In the genomic region with DNA sequence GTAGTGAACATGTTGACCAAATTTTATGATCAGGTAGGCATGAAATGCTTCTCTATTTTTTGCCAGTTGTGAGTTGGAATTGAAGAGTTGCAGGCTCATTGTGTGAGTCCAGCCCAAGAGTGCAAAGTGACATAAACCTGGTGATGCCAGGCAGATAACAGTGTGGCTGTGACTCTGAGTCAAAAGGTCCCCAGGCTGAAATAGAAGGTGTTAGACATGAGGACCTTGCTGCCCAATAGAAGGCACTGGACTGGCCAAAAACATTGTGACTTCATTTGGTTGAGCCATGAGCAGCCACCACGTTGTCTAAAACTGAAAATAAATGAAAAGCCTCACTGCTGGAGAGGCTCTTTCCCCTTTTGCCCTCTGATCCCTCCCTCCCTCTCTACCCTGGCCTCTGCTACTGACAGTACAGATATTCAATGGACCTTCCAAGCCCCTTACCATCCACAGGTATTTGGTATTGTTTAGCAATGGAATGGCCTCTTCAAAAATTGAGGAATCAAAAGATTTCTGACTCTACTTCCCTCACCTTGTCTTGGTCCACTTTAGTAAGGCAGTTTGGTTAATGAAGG, we compare ENCODE assay signal across 17 cellular contexts.
"Had no signal": no experiment of that assay in that cellular context is flagged by ENCODE, and none has a peak within 500 bp of the region (broad histone marks: within the 10 kb centered on the region; RNA-seq: fewer than 3 reads in every experiment).

No MANE protein-coding gene starts in this region.

- H3K27me3 ChIP-seq: pancreas, sigmoid colon, suprapubic skin, upper lobe of left lung, uterus had no signal

- H3K4me3 Mint-ChIP-seq: effector memory CD8-positive, alpha-beta T cell; naive B cell; nephron had no signal

- ATAC-seq: effector memory CD8-positive, alpha-beta T cell; foreskin keratinocyte; pancreas; stimulated activated naive CD8-positive, alpha-beta T cell treated with anti-CD3 and anti-CD28 coated beads, Interleukin-15, Interleukin-2, amounts not matched to agents 100 U/mL and 50 U/mL, for 24 hours had no signal

- H3K4me3 ChIP-seq: pancreas, sigmoid colon, skin epidermis, suprapubic skin, tibial artery, upper lobe of left lung, uterus had no signal

- H3K27ac Mint-ChIP-seq: effector memory CD8-positive, alpha-beta T cell; naive B cell; nephron; progenitor cell of endocrine pancreas had no signal

- H3K9me3 ChIP-seq: pancreas, suprapubic skin, tibial artery, upper lobe of left lung, uterus had no signal

- H3K9me3 Mint-ChIP-seq: effector memory CD8-positive, alpha-beta T cell had no signal

- H3K36me3 Mint-ChIP-seq: naive B cell had no signal

- H3K4me1 ChIP-seq: foreskin keratinocyte, pancreas, sigmoid colon, suprapubic skin, tibial artery, upper lobe of left lung, uterus had no signal

- H3K36me3 ChIP-seq: pancreas, sigmoid colon, suprapubic skin, tibial artery, upper lobe of left lung, uterus had no signal

- H3K4me1 Mint-ChIP-seq: naive B cell, nephron had no signal

- DNase-seq: effector memory CD8-positive, alpha-beta T cell; foreskin keratinocyte; hippocampal formation; mesendoderm; naive B cell; occipital lobe; pancreas; sigmoid colon; stimulated activated CD4-positive, alpha-beta T cell treated with anti-CD3 and anti-CD28 coated beads, Interleukin-12 subunit alpha, Interleukin-12 subunit beta, amount 100 ng/mL, for 4 hours; stimulated activated naive CD8-positive, alpha-beta T cell treated with anti-CD3 and anti-CD28 coated beads, Interleukin-15, Interleukin-2, amounts not matched to agents 100 U/mL and 50 U/mL, for 24 hours; tibial artery; upper lobe of left lung; uterus had no signal

- H3K27ac ChIP-seq: foreskin keratinocyte, pancreas, sigmoid colon, skin epidermis, suprapubic skin, tibial artery, upper lobe of left lung, uterus had no signal
